ENCODE assay signal across 1 cellular context in the genomic region with DNA sequence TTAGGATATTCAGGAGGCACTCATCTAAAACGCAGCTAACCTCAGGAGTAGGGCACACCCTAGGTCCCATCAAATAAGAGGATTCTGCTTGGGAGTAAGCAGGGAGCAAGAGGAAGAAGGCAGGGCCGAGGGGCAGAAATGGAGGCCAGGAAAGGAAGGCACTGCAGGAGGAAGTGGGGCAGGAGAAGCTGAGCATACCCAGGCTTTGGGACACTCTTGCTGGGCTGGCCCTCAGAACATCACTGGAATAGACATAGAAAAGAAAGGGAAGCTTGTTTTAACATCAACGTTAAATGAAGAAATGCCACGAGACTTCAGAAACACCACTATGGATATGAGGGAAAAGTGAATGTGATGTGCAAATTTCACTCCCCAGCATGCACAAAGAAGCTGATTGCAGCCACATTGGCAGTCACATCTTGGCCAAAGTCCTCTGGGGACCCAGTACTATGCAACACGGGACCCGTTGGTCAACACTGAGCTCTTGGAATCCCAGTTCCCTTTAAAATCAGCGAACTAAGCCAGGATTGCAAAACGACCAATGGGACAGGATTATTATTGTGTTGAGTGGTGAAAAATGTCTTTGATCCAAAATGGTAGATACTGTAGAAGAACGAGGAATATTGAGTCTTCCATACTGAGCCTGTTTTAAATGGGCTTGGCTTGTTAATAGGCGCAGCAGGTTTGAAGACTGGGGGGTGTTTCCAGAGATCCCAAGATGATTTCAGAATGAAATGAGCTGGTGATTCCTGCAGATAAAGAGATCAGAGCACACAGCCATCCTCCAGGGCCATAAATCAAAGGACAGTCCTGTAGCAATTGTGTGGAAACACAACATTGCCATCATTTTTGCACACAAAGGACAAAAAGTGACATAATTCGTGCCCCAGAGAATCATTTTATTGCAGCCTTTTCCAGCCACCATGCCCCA.
TF ChIP-seq lines count a peak whose summit lies in the region.

No MANE protein-coding gene starts in this region.

TF ChIP-seq in HepG2, 621 proteins besides CTCF, POLR2A, EP300 and RAD21 (continued from another document and continues in another):
- TF ChIP-seq ZNF687 (CRISPR knock-in tag; IDR thresholded peaks at IDR 0.05) (no peak; the same call in 1 of the 2 replicates), ZNF33A (CRISPR knock-in tag; IDR thresholded peaks at IDR 0.05; ENCODE audit: borderline replicate concordance) (no peak), BHLHE40 (IDR thresholded peaks at IDR 0.05; ENCODE audit: low read length) (peak; percentile 46; the same call in 1 of the 2 replicates), KLF15 (CRISPR knock-in tag; IDR thresholded peaks at IDR 0.05; ENCODE audit: borderline replicate concordance) (no peak), SRF (IDR thresholded peaks at IDR 0.05; ENCODE audit: low read depth, low read length) (no peak), GFI1 (CRISPR knock-in tag; IDR thresholded peaks at IDR 0.05; ENCODE audit: borderline replicate concordance) (no peak; the same call in 1 of the 2 replicates), ZNF605 (CRISPR knock-in tag; IDR thresholded peaks at IDR 0.05) (no peak), ZNF841 (CRISPR knock-in tag; IDR thresholded peaks at IDR 0.05; ENCODE audit: borderline replicate concordance) (no peak), PAX8 (CRISPR knock-in tag; IDR thresholded peaks at IDR 0.05; ENCODE audit: borderline replicate concordance) (peak; percentile 90; the same call in 1 of the 2 replicates), GPBP1L1 (CRISPR knock-in tag; IDR thresholded peaks at IDR 0.05) (no peak), ONECUT2 (CRISPR knock-in tag; IDR thresholded peaks at IDR 0.05) (0 out of 2 replicates have a peak, but pooled peaks have one; percentile 38), ZBTB42 (CRISPR knock-in tag; IDR thresholded peaks at IDR 0.05) (no peak), ZNF251 (CRISPR knock-in tag; IDR thresholded peaks at IDR 0.05) (no peak), ZFP90 (CRISPR knock-in tag; IDR thresholded peaks at IDR 0.05; ENCODE audit: borderline replicate concordance) (no peak), HCFC1 (IDR thresholded peaks at IDR 0.05; ENCODE audit: low read depth, low read length) (no peak), ZNF7 (CRISPR knock-in tag; IDR thresholded peaks at IDR 0.05) (no peak), ZNF44 (CRISPR knock-in tag; IDR thresholded peaks at IDR 0.05) (no peak), GABPA (IDR thresholded peaks at IDR 0.05; ENCODE audit: low read depth, low read length) (no peak), GABPA (CRISPR knock-in tag; IDR thresholded peaks at IDR 0.05; ENCODE audit: low read depth) (no peak), ZNF124 (CRISPR knock-in tag; IDR thresholded peaks at IDR 0.05) (peak; percentile 39; the same call in 1 of the 2 replicates), ZNF333 (CRISPR knock-in tag; IDR thresholded peaks at IDR 0.05; ENCODE audit: borderline replicate concordance) (no peak), ZNF326 (CRISPR knock-in tag; IDR thresholded peaks at IDR 0.05; ENCODE audit: borderline replicate concordance) (0 out of 2 replicates have a peak, but pooled peaks have one; percentile 16), ZNF564 (CRISPR knock-in tag; IDR thresholded peaks at IDR 0.05) (0 out of 2 replicates have a peak, but pooled peaks have one; percentile 33), TMF1 (CRISPR knock-in tag; IDR thresholded peaks at IDR 0.05; ENCODE audit: low read depth) (peak; percentile 26; the same call in 1 of the 2 replicates), CBX5 (CRISPR knock-in tag; IDR thresholded peaks at IDR 0.05; ENCODE audit: borderline replicate concordance) (peak; percentile 69; the same call in 1 of the 2 replicates), TEAD3 (CRISPR knock-in tag; optimal IDR thresholded peaks at IDR 0.05; ENCODE audit: borderline replicate concordance) (peak; percentile 79), MTA3 (CRISPR knock-in tag; IDR thresholded peaks at IDR 0.05) (no peak), ZSCAN22 (CRISPR knock-in tag; IDR thresholded peaks at IDR 0.05) (no peak), ZNF761 (CRISPR knock-in tag; conservative IDR thresholded peaks at IDR 0.05) (no peak), TEAD2 (CRISPR knock-in tag; IDR thresholded peaks at IDR 0.05) (no peak), KLF13 (CRISPR knock-in tag; IDR thresholded peaks at IDR 0.05) (no peak), ZNF672 (CRISPR knock-in tag; IDR thresholded peaks at IDR 0.05) (no peak), HNF1B (CRISPR knock-in tag; IDR thresholded peaks at IDR 0.05) (peak; percentile 52; the same call in 1 of the 2 replicates), PPARG (CRISPR knock-in tag; conservative IDR thresholded peaks at IDR 0.05) (0 out of 2 replicates have a peak, but pooled peaks have one; percentile 45), RXRB (CRISPR knock-in tag; IDR thresholded peaks at IDR 0.05; ENCODE audit: borderline replicate concordance) (peak; percentile 80), ZNF224 (CRISPR knock-in tag; IDR thresholded peaks at IDR 0.05) (no peak), GTF2F1 (IDR thresholded peaks at IDR 0.05; ENCODE audit: low read length) (no peak), SNAPC2 (CRISPR knock-in tag; IDR thresholded peaks at IDR 0.05) (no peak; the same call in 1 of the 2 replicates), ZNF121 (CRISPR knock-in tag; IDR thresholded peaks at IDR 0.05) (no peak), EHMT2 (IDR thresholded peaks at IDR 0.05; ENCODE audit: borderline replicate concordance, low read depth, low read length) (peak; percentile 89; the same call in 1 of the 2 replicates)
- TF ChIP-seq, protein P1, sequence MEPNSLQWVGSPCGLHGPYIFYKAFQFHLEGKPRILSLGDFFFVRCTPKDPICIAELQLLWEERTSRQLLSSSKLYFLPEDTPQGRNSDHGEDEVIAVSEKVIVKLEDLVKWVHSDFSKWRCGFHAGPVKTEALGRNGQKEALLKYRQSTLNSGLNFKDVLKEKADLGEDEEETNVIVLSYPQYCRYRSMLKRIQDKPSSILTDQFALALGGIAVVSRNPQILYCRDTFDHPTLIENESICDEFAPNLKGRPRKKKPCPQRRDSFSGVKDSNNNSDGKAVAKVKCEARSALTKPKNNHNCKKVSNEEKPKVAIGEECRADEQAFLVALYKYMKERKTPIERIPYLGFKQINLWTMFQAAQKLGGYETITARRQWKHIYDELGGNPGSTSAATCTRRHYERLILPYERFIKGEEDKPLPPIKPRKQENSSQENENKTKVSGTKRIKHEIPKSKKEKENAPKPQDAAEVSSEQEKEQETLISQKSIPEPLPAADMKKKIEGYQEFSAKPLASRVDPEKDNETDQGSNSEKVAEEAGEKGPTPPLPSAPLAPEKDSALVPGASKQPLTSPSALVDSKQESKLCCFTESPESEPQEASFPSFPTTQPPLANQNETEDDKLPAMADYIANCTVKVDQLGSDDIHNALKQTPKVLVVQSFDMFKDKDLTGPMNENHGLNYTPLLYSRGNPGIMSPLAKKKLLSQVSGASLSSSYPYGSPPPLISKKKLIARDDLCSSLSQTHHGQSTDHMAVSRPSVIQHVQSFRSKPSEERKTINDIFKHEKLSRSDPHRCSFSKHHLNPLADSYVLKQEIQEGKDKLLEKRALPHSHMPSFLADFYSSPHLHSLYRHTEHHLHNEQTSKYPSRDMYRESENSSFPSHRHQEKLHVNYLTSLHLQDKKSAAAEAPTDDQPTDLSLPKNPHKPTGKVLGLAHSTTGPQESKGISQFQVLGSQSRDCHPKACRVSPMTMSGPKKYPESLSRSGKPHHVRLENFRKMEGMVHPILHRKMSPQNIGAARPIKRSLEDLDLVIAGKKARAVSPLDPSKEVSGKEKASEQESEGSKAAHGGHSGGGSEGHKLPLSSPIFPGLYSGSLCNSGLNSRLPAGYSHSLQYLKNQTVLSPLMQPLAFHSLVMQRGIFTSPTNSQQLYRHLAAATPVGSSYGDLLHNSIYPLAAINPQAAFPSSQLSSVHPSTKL (CRISPR knock-in tag; IDR thresholded peaks at IDR 0.05), result peak; percentile 84
- TF ChIP-seq, protein P2, sequence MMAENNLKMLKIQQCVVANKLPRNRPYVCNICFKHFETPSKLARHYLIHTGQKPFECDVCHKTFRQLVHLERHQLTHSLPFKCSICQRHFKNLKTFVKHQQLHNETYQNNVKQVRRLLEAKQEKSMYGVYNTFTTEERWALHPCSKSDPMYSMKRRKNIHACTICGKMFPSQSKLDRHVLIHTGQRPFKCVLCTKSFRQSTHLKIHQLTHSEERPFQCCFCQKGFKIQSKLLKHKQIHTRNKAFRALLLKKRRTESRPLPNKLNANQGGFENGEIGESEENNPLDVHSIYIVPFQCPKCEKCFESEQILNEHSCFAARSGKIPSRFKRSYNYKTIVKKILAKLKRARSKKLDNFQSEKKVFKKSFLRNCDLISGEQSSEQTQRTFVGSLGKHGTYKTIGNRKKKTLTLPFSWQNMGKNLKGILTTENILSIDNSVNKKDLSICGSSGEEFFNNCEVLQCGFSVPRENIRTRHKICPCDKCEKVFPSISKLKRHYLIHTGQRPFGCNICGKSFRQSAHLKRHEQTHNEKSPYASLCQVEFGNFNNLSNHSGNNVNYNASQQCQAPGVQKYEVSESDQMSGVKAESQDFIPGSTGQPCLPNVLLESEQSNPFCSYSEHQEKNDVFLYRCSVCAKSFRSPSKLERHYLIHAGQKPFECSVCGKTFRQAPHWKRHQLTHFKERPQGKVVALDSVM (CRISPR knock-in tag; IDR thresholded peaks at IDR 0.05), result no peak
- TF ChIP-seq, protein P3, sequence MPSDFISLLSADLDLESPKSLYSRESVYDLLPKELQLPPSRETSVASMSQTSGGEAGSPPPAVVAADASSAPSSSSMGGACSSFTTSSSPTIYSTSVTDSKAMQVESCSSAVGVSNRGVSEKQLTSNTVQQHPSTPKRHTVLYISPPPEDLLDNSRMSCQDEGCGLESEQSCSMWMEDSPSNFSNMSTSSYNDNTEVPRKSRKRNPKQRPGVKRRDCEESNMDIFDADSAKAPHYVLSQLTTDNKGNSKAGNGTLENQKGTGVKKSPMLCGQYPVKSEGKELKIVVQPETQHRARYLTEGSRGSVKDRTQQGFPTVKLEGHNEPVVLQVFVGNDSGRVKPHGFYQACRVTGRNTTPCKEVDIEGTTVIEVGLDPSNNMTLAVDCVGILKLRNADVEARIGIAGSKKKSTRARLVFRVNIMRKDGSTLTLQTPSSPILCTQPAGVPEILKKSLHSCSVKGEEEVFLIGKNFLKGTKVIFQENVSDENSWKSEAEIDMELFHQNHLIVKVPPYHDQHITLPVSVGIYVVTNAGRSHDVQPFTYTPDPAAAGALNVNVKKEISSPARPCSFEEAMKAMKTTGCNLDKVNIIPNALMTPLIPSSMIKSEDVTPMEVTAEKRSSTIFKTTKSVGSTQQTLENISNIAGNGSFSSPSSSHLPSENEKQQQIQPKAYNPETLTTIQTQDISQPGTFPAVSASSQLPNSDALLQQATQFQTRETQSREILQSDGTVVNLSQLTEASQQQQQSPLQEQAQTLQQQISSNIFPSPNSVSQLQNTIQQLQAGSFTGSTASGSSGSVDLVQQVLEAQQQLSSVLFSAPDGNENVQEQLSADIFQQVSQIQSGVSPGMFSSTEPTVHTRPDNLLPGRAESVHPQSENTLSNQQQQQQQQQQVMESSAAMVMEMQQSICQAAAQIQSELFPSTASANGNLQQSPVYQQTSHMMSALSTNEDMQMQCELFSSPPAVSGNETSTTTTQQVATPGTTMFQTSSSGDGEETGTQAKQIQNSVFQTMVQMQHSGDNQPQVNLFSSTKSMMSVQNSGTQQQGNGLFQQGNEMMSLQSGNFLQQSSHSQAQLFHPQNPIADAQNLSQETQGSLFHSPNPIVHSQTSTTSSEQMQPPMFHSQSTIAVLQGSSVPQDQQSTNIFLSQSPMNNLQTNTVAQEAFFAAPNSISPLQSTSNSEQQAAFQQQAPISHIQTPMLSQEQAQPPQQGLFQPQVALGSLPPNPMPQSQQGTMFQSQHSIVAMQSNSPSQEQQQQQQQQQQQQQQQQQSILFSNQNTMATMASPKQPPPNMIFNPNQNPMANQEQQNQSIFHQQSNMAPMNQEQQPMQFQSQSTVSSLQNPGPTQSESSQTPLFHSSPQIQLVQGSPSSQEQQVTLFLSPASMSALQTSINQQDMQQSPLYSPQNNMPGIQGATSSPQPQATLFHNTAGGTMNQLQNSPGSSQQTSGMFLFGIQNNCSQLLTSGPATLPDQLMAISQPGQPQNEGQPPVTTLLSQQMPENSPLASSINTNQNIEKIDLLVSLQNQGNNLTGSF (CRISPR knock-in tag; IDR thresholded peaks at IDR 0.05), result no peak
